Comparison of ENCODE assay signal across 12 cellular contexts in the genomic region with DNA sequence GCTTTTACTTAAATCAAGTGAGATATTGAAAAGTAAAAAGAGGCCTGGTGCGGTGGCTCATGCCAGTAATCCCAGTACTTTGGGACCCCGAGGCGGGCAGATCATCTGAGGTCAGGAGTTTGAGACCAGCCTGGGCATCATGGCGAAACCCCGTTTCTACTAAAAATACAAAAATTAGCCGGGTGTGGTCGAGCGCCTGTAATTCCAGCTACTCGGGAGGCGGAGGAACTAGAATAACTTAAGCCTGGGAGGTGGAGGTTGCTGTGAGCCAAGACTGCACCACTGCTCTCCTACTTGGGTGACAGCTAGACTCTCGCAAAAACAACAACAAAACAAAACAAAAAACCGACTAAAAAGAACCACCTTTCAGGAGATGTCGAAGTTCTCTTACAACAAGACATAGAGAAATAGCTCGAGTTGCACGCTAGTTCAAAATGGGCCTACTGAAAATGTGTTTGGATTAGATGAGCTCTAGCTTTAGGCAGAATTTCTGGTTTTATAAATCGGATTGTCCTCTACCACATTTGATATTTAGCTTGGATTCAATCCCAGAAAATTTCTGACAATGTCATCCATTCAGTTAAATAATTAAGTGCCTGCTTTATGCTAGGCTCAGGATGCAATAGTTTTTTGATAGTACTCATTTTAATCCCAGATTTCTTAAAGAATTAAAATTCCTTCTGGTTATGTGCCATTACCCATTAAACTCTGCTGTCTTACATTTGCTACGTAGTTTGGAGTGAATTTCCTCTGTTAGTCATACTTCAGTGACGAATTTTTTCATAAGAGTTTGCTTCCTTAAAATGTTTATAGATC. TPM values are rescaled to one million over a fixed set of nuclear protein-coding genes. Genes with fewer than 3 reads are reported as not detected.
DNase-seq lines count a peak whose midpoint lies in the region; ATAC-seq and TF ChIP-seq lines count a peak whose summit lies in the region.
"Had no signal": no experiment of that assay in that cellular context is flagged by ENCODE, and none has a peak within 500 bp of the region (broad histone marks: within the 10 kb centered on the region; RNA-seq: fewer than 3 reads in every experiment).

No MANE protein-coding gene starts in this region.

- peaks cover 9% of the 10 kb centered on the region for H3K27me3 Mint-ChIP-seq in CD4-positive, CD25-positive, alpha-beta regulatory T cell

- peaks cover 3% of the 10 kb centered on the region for H3K79me1 ChIP-seq in mesendoderm (ENCODE audit: low read length)

- H3K56ac ChIP-seq in mesendoderm (ENCODE audit: low read length), result no peak overlapping the region

- H3K9ac ChIP-seq in mesendoderm (ENCODE audit: low read length), result no peak overlapping the region

- H3K36me3 Mint-ChIP-seq in CD4-positive, CD25-positive, alpha-beta regulatory T cell, result peaks cover 10% of the 10 kb centered on the region

- WGBS in prostate gland, result 60% methylated on average over 18 of the region's 18 CpGs
- WGBS in mesendoderm (ENCODE audit: extremely low coverage, insufficient coverage, low lambda C conversion rate), result no CpG with 5 or more reads among the region's 18 CpGs

- H3K4me3 Mint-ChIP-seq in CD4-positive, CD25-positive, alpha-beta regulatory T cell, result peak overlapping the region in 3 of 4 donors; percentile 85 to 97 (median 89)

- no peak overlapping the region for H2BK5ac ChIP-seq in mesendoderm (ENCODE audit: low read length)

- no peak overlapping the region for H3K27ac ChIP-seq in CD4-positive, CD25-positive, alpha-beta regulatory T cell (ENCODE audit: insufficient read depth, low read length, poor library complexity, severe bottlenecking)
- H3K27ac ChIP-seq in prostate gland, result peak overlapping the region; percentile 20 to 41
- H3K27ac ChIP-seq in mesendoderm (ENCODE audit: low read depth, low read length), result no peak overlapping the region
- H3K27ac ChIP-seq: HL-60 had no signal

- no peak overlapping the region for H3K18ac ChIP-seq in mesendoderm (ENCODE audit: low read length)

- H3K4me1 ChIP-seq in CD4-positive, CD25-positive, alpha-beta regulatory T cell (ENCODE audit: control insufficient read depth, insufficient read depth, low read length, poor library complexity, severe bottlenecking), result peaks cover 18% of the 10 kb centered on the region
- no peaks in the 10 kb centered on the region for H3K4me1 ChIP-seq in prostate gland (replicated peaks)
- no peaks in the 10 kb centered on the region for H3K4me1 ChIP-seq in mesendoderm (ENCODE audit: control insufficient read depth, low read depth, low read length)

- H3K27me3 ChIP-seq in CD4-positive, CD25-positive, alpha-beta regulatory T cell (ENCODE audit: control insufficient read depth, insufficient read depth, low read length), result no peaks in the 10 kb centered on the region
- H3K27me3 ChIP-seq in prostate gland (replicated peaks; ENCODE audit: insufficient read depth) (no peaks in the 10 kb centered on the region), mesendoderm (ENCODE audit: insufficient read depth, low read length, poor library complexity) (no peaks in the 10 kb centered on the region)

- TF ChIP-seq POLR2A in prostate gland (IDR thresholded peaks at IDR 0.05), result no peak

- H2AK5ac ChIP-seq in mesendoderm (ENCODE audit: low read length), result no peak overlapping the region

- no peak overlapping the region for H2BK15ac ChIP-seq in mesendoderm (replicated peaks; ENCODE audit: low read depth)

- TF ChIP-seq CTCF in epithelial cell of esophagus (IDR thresholded peaks at IDR 0.05; ENCODE audit: insufficient read depth, low read depth, low read length, missing control alignments) (no peak), prostate gland (IDR thresholded peaks at IDR 0.05) (no peak)

- H3K4me2 ChIP-seq in mesendoderm (ENCODE audit: low read length), result no peak overlapping the region

- H3K4ac ChIP-seq in mesendoderm (ENCODE audit: low read depth, low read length), result no peak overlapping the region

- no peak overlapping the region for H3K23ac ChIP-seq in mesendoderm (ENCODE audit: low read length)

- H3K9me3 Mint-ChIP-seq in CD4-positive, CD25-positive, alpha-beta regulatory T cell, result peaks cover 0 to 1% (median 0%) of the 10 kb centered on the region in 7 donors

- H3K4me3 ChIP-seq in CD4-positive, CD25-positive, alpha-beta regulatory T cell (ENCODE audit: low read depth, low read length), result no peak overlapping the region
- H3K4me3 ChIP-seq in epithelial cell of esophagus (ENCODE audit: low read length) (no peak overlapping the region), prostate gland (no peak overlapping the region), mesendoderm (ENCODE audit: low read length) (no peak overlapping the region)

- ATAC-seq in CD4-positive, CD25-positive, alpha-beta regulatory T cell (ENCODE audit: low read depth in 2 of 2), result no peak

- H4K5ac ChIP-seq in mesendoderm (ENCODE audit: low read length), result no peak overlapping the region

- H3K4me1 Mint-ChIP-seq in CD4-positive, CD25-positive, alpha-beta regulatory T cell, result peaks cover 10 to 25% (median 15%) of the 10 kb centered on the region in 4 donors

- no peak for DNase-seq in CD4-positive, CD25-positive, alpha-beta regulatory T cell
- DNase-seq in epithelial cell of esophagus (ENCODE audit: low read depth) (peak; percentile 63), prostate gland (ENCODE audit: low spot score) (no peak), iPS-NIHi7 (ENCODE audit: extremely low spot score) (no peak), mesendoderm (no peak), GDM1 (lab: John Stamatoyannopoulos, UW) (no peak), DMS53 (lab: John Stamatoyannopoulos, UW) (no peak)
- DNase-seq: activated naive CD4-positive, alpha-beta T cell treated with anti-CD3 and anti-CD28 coated beads, Interleukin-2, amount 50 U/mL, for 16 hours; NCI-H2171; small intestine had no signal

- H3K27ac Mint-ChIP-seq in CD4-positive, CD25-positive, alpha-beta regulatory T cell, result peak overlapping the region in 1 of 3 donors; percentile 85

- peaks cover 4% of the 10 kb centered on the region for H3K79me2 ChIP-seq in mesendoderm (ENCODE audit: control insufficient read depth, insufficient read depth, low read length)

- H3K36me3 ChIP-seq in CD4-positive, CD25-positive, alpha-beta regulatory T cell (ENCODE audit: control insufficient read depth, insufficient read depth, low read length), result no peaks in the 10 kb centered on the region
- H3K36me3 ChIP-seq in prostate gland (no peaks in the 10 kb centered on the region), mesendoderm (ENCODE audit: control insufficient read depth, insufficient read depth, low read length) (no peaks in the 10 kb centered on the region)

- H2BK120ac ChIP-seq in mesendoderm (ENCODE audit: low read depth, low read length), result no peak overlapping the region

- intact Hi-C loops in prostate gland (cut with DNase I), result no loop called here

- no peaks in the 10 kb centered on the region for H3K9me3 ChIP-seq in CD4-positive, CD25-positive, alpha-beta regulatory T cell (ENCODE audit: control insufficient read depth in 2 of 2, low read length in 2 of 2)
- H3K9me3 ChIP-seq in prostate gland, result no peaks in the 10 kb centered on the region

- no peak overlapping the region for H4K8ac ChIP-seq in mesendoderm (ENCODE audit: low read depth, low read length)

TF ChIP-seq in PFSK-1, 5 proteins besides CTCF, POLR2A, EP300 and RAD21:
- TF ChIP-seq SIN3A (IDR thresholded peaks at IDR 0.05; ENCODE audit: borderline replicate concordance, insufficient read depth, low read length), result 0 out of 2 replicates have a peak, but pooled peaks have one; percentile 21
- TF ChIP-seq TAF1 (IDR thresholded peaks at IDR 0.05; ENCODE audit: borderline replicate concordance, insufficient read depth, low read length), result no peak
- TF ChIP-seq POLR2AphosphoS5 (IDR thresholded peaks at IDR 0.05; ENCODE audit: low read depth, low read length), result no peak

RNA-seq across cellular contexts. Expression of a gene that starts 1.9 kb away (rescaled TPM):
- total RNA-seq in CD4-positive, CD25-positive, alpha-beta regulatory T cell, result 136 TPM
- 10 to 100 TPM; 26.8 to 39.5 (median 31.6) TPM for polyA plus RNA-seq in CD4-positive, CD25-positive, alpha-beta regulatory T cell
- 11.5 TPM for polyA plus RNA-seq in PFSK-1 (2012; ENCODE audit: insufficient read length, low read depth)
- total RNA-seq in prostate gland, result 10 to 100 TPM; 12.6 to 25.7 TPM
- 4.9 TPM for polyA plus RNA-seq in mesendoderm (2013, experiment 1 of 2)
- polyA plus RNA-seq in mesendoderm (2013, experiment 2 of 2), result 5.2 TPM

Comparison
In these comparisons a context has a peak if more than half of its experiments do, and no peak if none do; other contexts are left out.
1. H3K27ac ChIP-seq: peak in prostate gland (2 of 2); none in CD4-positive, CD25-positive, alpha-beta regulatory T cell (single experiment) and mesendoderm (single experiment).